Comparison of ENCODE assay signal across 26 cellular contexts in genomic region chr2:144041612-144042011, GRCh38.
"Had no signal": no experiment of that assay in that cellular context is flagged by ENCODE, and none has a peak within 500 bp of the region (broad histone marks: within the 10 kb centered on the region; RNA-seq: fewer than 3 reads in every experiment).

No MANE protein-coding gene starts in this region.

- H3K9me3 ChIP-seq: ovary, prostate gland, testis, uterus had no signal

- H3K36me3 ChIP-seq: ovary, prostate gland, uterus had no signal

- H3K4me1 ChIP-seq: prostate gland, testis, uterus had no signal

- H3K27ac ChIP-seq: ovary, prostate gland, skin epidermis, testis, uterus, VCaP had no signal

- H3K4me3 ChIP-seq: ovary, prostate gland, skin epidermis, testis, uterus had no signal

- ATAC-seq: activated CD4-positive, CD25-positive, alpha-beta regulatory T cell treated with anti-CD3 and anti-CD28 coated beads, Interleukin-2, amount 50 U/mL, for 24 hours; left ventricle myocardium superior; sciatic nerve; stimulated activated naive CD8-positive, alpha-beta T cell treated with anti-CD3 and anti-CD28 coated beads, Interleukin-15, Interleukin-2, amounts not matched to agents 100 U/mL and 50 U/mL, for 24 hours had no signal

- H3K27me3 ChIP-seq: ovary, testis, uterus had no signal

- FAIRE-seq: bronchial epithelial cell, colon, frontal cortex, TTC549 had no signal

- DNase-seq: activated CD4-positive, alpha-beta T cell treated with anti-CD3 and anti-CD28 coated beads for 48 hours; activated CD4-positive, alpha-beta T cell treated with anti-CD3 and anti-CD28 coated beads, Interleukin-2, amount 50 U/mL, for 48 hours; activated CD8-positive, alpha-beta memory T cell treated with anti-CD3 and anti-CD28 coated beads for 24 hours; activated effector memory CD4-positive, alpha-beta T cell treated with Interleukin-2 at 50 U/mL for 16 hours; activated naive CD4-positive, alpha-beta T cell treated with Interleukin-2 at 50 U/mL for 16 hours; anterior cingulate cortex; dermis blood vessel endothelial cell; effector CD8-positive, alpha-beta T cell; islet precursor cell; left ventricle myocardium superior; ovary; retina; stimulated activated CD4-positive, alpha-beta T cell treated with anti-CD3 and anti-CD28 coated beads, Interleukin-12 subunit alpha, Interleukin-12 subunit beta, amount 100 ng/mL, for 4 hours; stimulated activated CD4-positive, alpha-beta T cell treated with anti-CD3 and anti-CD28 coated beads, Interleukin-4, amount 100 ng/mL, for 1 hour; stimulated activated naive CD8-positive, alpha-beta T cell treated with anti-CD3 and anti-CD28 coated beads, Interleukin-15, Interleukin-2, amounts not matched to agents 100 U/mL and 50 U/mL, for 24 hours; testis; uterus had no signal
